Comparison of ENCODE assay signal across 8 cellular contexts in the genomic region with DNA sequence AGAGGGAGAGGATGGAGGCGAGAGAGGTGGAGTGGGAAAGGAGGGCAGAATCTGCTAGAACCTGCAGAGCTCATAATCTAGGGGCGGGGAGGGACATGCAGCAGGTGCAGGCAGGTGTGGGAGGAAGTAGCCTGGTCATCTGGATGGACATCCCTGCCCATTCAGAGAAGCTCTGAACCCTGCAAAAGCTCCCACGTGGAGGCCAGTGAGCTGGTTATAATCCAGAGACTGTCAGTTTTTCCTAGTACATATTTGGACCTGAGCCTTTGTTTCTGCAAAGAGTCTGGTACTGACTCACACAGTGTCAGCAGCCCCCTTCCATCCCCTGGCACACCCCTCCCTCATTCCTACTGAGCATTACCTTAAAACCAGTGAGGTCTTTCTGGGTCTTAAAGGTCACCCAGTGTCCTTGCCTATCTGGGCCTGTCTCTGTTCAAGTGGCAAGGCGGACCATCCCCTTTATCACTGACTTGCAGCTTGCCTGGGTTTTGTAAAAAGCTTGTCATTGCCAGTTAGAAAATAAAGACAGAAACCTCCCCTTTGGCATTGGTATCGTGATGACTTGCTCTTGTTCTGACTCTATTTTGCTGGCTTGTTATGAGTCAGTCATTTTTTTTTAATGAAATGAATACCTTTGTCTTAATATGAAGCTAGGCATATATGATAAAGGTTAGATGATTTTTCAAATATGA. TPM values are rescaled to one million over a fixed set of nuclear protein-coding genes. Genes with fewer than 3 reads are reported as not detected.
DNase-seq lines count a peak whose midpoint lies in the region; ATAC-seq, FAIRE-seq and TF ChIP-seq lines count a peak whose summit lies in the region.

No MANE protein-coding gene starts in this region.

- no peak overlapping the region for H2AFZ ChIP-seq in smooth muscle cell (ENCODE audit: low read depth)

- peak overlapping the region in 4 of 6 donors; percentile 65 to 88 (median 76) for H3K27ac Mint-ChIP-seq in naive B cell

- H3K4me3 Mint-ChIP-seq in naive B cell, result peak overlapping the region in 2 of 8 donors; percentile 31 to 64

- H3K4me3 ChIP-seq in smooth muscle cell, result no peak overlapping the region

- no peaks in the 10 kb centered on the region for H3K9me3 Mint-ChIP-seq in naive B cell

- H3K27me3 Mint-ChIP-seq in naive B cell, result no peaks in the 10 kb centered on the region

- H3F3A ChIP-seq in smooth muscle cell (ENCODE audit: low read depth), result no peaks in the 10 kb centered on the region

- no peaks in the 10 kb centered on the region for H3K79me2 ChIP-seq in smooth muscle cell (ENCODE audit: low read depth)

- peak; percentile 56 for FAIRE-seq in GM12891 (lab: Jason Lieb, UNC)

- H4K20me1 ChIP-seq in smooth muscle cell (ENCODE audit: low read depth), result no peaks in the 10 kb centered on the region

- no peaks in the 10 kb centered on the region for H3K36me3 ChIP-seq in smooth muscle cell (ENCODE audit: low read depth)

- no peak for TF ChIP-seq CTCF in smooth muscle cell (IDR thresholded peaks at IDR 0.05; ENCODE audit: borderline replicate concordance, insufficient read depth, poor library complexity, severe bottlenecking)

- no peaks in the 10 kb centered on the region for H3K36me3 Mint-ChIP-seq in naive B cell

- H3K4me1 ChIP-seq in smooth muscle cell (ENCODE audit: low read depth), result peaks cover 6% of the 10 kb centered on the region

- H3K9me3 ChIP-seq in smooth muscle cell (replicated peaks; ENCODE audit: low read depth), result no peaks in the 10 kb centered on the region

- no peak overlapping the region for H3K4me2 ChIP-seq in smooth muscle cell

- H3K27me3 ChIP-seq in smooth muscle cell (ENCODE audit: low read depth), result no peaks in the 10 kb centered on the region

- H3K9ac ChIP-seq in smooth muscle cell (ENCODE audit: low read depth), result no peak overlapping the region

- peak; percentile 61 for ATAC-seq in GM21723 (IDR thresholded peaks at IDR 0.05; ENCODE audit: unreplicated experiment)
- no peak for ATAC-seq in naive B cell (ENCODE audit: low read depth in 2 of 2)

- 66% methylated on average over 5 of the region's 5 CpGs for WGBS in smooth muscle cell (ENCODE audit: low lambda C conversion rate)

- H3K27ac ChIP-seq in angular gyrus (ENCODE audit: low read depth, low read length) (peak overlapping the region; percentile 37), smooth muscle cell (ENCODE audit: low read depth) (no peak overlapping the region)

- TF ChIP-seq POLR2A in GM12891 (IDR thresholded peaks at IDR 0.05; ENCODE audit: low read depth, low read length), result no peak

- no peak for DNase-seq in GM12891 (ENCODE audit: insufficient read length, low spot score)
- DNase-seq in NCI-H146 (lab: John Stamatoyannopoulos, UW), result peak; percentile 66
- DNase-seq in naive B cell, result no peak
- DNase-seq in NOMO-1 (lab: John Stamatoyannopoulos, UW; ENCODE audit: unreplicated experiment in 2 of 2), result no peak
- no peak for DNase-seq in NCI-H1694 treated with DMSO at 0.1 percent for 48 hours (lab: John Stamatoyannopoulos, UW)
- DNase-seq in smooth muscle cell (lab: John Stamatoyannopoulos, UW; ENCODE audit: unreplicated experiment), result no peak

- H3K4me1 Mint-ChIP-seq in naive B cell, result peaks cover 38 to 65% (median 58%) of the 10 kb centered on the region in 3 donors

TF ChIP-seq in GM12891, 5 proteins besides CTCF, POLR2A, EP300 and RAD21:
- TF ChIP-seq SPI1 (IDR thresholded peaks at IDR 0.05; ENCODE audit: low read depth, low read length), result no peak
- peak; percentile 44; the same call in 1 of the 2 replicates for TF ChIP-seq POU2F2 (IDR thresholded peaks at IDR 0.05; ENCODE audit: low read depth, low read length)
- TF ChIP-seq POLR2AphosphoS5 (IDR thresholded peaks at IDR 0.05; ENCODE audit: low read depth, low read length), result no peak
- peak; percentile 18 for TF ChIP-seq PAX5 (IDR thresholded peaks at IDR 0.05; ENCODE audit: insufficient read depth, low read length, severe bottlenecking)
- no peak for TF ChIP-seq TAF1 (IDR thresholded peaks at IDR 0.05; ENCODE audit: low read depth, low read length)

RNA-seq across cellular contexts. Expression of a gene that starts 26.1 kb away (rescaled TPM):
- polyA plus RNA-seq in GM12891 (2012; ENCODE audit: low read depth, missing spikeins), result 7.1 TPM
- polyA plus RNA-seq in naive B cell (ENCODE audit: low read depth in 6 of 6), result 10 to 100 TPM in 4 of 6 donors, 1 to 10 TPM in 2; 4.3 to 15.1 (median 11.6) TPM
- total RNA-seq in smooth muscle cell, result 2.6 and 6.3 TPM in 2 replicates
- 1.5 and 1.7 TPM in 2 replicates for polyA plus RNA-seq in smooth muscle cell
